ENCODE assay signal across 18 cellular contexts in the genomic region with DNA sequence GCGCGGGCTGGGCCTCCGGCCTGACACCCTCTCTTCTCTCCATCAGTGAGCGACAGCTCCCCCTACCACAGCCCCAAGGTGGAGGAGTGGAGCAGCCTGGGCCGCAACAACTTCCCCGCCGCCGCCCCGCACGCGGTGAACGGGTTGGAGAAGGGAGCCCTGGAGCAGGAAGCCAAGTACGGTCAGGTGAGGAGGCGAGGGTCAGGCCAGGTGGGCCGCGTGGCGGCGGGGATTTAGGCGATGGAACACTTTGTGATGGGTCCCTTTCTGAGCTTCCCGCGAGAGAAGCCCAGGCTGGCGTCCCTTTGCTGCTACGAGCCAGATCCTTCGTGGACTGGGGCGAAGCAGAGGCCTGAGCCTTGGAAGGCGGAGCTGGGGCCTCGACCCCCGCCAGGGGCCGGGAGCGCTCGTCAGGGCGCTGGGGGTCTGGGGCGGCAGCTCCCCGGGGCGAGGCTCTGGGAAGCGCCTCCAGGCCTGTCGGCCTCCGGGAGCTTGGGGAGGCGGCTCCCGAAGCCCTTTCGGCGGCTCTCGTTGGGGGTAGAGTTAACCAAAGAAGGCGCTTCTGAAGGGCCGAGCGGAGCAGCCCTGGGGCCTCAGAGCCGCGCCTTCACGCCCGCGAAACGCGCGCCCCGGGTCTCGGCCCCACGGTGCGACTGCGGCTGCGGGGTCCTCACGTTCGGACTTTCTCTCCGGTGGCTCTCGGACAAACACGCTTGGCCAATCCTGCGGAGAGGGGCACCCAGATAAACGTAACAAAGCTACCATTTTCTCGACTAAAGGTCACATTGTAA. TPM values are rescaled to one million over a fixed set of nuclear protein-coding genes. Genes with fewer than 3 reads are reported as not detected.
DNase-seq lines count a peak whose midpoint lies in the region; ATAC-seq and TF ChIP-seq lines count a peak whose summit lies in the region.
"Had no signal": no experiment of that assay in that cellular context is flagged by ENCODE, and none has a peak within 500 bp of the region (broad histone marks: within the 10 kb centered on the region; RNA-seq: fewer than 3 reads in every experiment).

No MANE protein-coding gene starts in this region.

- no peak overlapping the region for H3K9ac ChIP-seq in iPS-20b (ENCODE audit: low read depth, low read length)
- H3K9ac ChIP-seq in GM23248 = no peak overlapping the region

- H3K4me2 ChIP-seq in GM23248 (ENCODE audit: unreplicated experiment) = no peak overlapping the region

- H3K4me3 ChIP-seq in H7 (ENCODE audit: insufficient read depth, low read depth, low read length) = peak overlapping the region; percentile 30
- H3K4me3 ChIP-seq in choroid plexus epithelial cell (ENCODE audit: low read depth, low read length) = peak overlapping the region; percentile 20
- H3K4me3 ChIP-seq in iPS-20b (ENCODE audit: low read length) = peak overlapping the region; percentile 49; the same call in 1 of the 2 replicates
- no peak overlapping the region for H3K4me3 ChIP-seq in GM23248
- H3K4me3 ChIP-seq: colonic mucosa had no signal

- H3K9me3 ChIP-seq in iPS-20b (ENCODE audit: insufficient read depth, low read depth, low read length) (no peaks in the 10 kb centered on the region; the same call in 1 of the 2 replicates), GM23248 (ENCODE audit: low read depth) (no peaks in the 10 kb centered on the region)
- H3K9me3 ChIP-seq: colonic mucosa had no signal

- no peaks in the 10 kb centered on the region for H3K36me3 ChIP-seq in H7 (replicated peaks; ENCODE audit: control insufficient read depth, insufficient read depth, low read length)
- no peaks in the 10 kb centered on the region for H3K36me3 ChIP-seq in iPS-20b (ENCODE audit: insufficient read depth, low read depth, low read length)
- no peaks in the 10 kb centered on the region for H3K36me3 ChIP-seq in GM23248 (ENCODE audit: low read depth)
- H3K36me3 ChIP-seq: colonic mucosa had no signal

- ATAC-seq in HG02798 (IDR thresholded peaks at IDR 0.05; ENCODE audit: poor library complexity, unreplicated experiment) = no peak
- ATAC-seq: activated T-cell treated with anti-CD3 and anti-CD28 coated beads, Interleukin-2, amount 50 U/mL, for 4 hours; sciatic nerve; stimulated activated memory B cell treated with anti-CD40 and anti-IgM and Interleukin-4, amounts not matched to agents 10 μg/mL and 1 μg/mL and 100 μg/mL, for 72 hours had no signal

- DNase-seq in H7 = peak; percentile 87
- DNase-seq in choroid plexus epithelial cell (ENCODE audit: low read depth) = no peak
- DNase-seq in retina = peak; percentile 72
- DNase-seq in NCI-H2081 (lab: John Stamatoyannopoulos, UW) = no peak
- DNase-seq in GM23248 = no peak
- DNase-seq: activated CD4-positive, alpha-beta T cell treated with anti-CD3 and anti-CD28 coated beads for 4 hours; activated T-cell treated with anti-CD3 and anti-CD28 coated beads, Interleukin-2, amount 50 U/mL, for 4 hours; CD4-positive, CD25-positive, alpha-beta regulatory T cell; colonic mucosa; kidney glomerular epithelial cell; NCI-H187 treated with DMSO at 0.1 percent for 48 hours; NCI-H774 had no signal

- no peaks in the 10 kb centered on the region for H4K20me1 ChIP-seq in GM23248 (ENCODE audit: insufficient read depth)

- no peak overlapping the region for H3K27ac ChIP-seq in iPS-20b (ENCODE audit: low read length)
- no peak overlapping the region for H3K27ac ChIP-seq in GM23248
- H3K27ac ChIP-seq: colonic mucosa, HL-60 had no signal

- in situ Hi-C loops in GM23248 (cut with MboI) = loop anchor here (25.0 kb wide), 1 partner anchor 271 kb away; no protein-coding TSS in a partner anchor

- 57 to 59% methylated on average over 53 to 67 of the region's 68 CpGs for WGBS in GM23248 (ENCODE audit: low coverage in 1 of 2, low lambda C conversion rate in 2 of 2, missing lambda C conversion rate in 2 of 2), 2 experiments

- no peaks in the 10 kb centered on the region; the same call in 1 of the 2 replicates for H3F3A ChIP-seq in GM23248 (ENCODE audit: insufficient read depth)

- H2AFZ ChIP-seq in GM23248 = no peak overlapping the region

- no peaks in the 10 kb centered on the region for H3K9me2 ChIP-seq in GM23248 (ENCODE audit: insufficient read depth)

- TF ChIP-seq CTCF in choroid plexus epithelial cell (conservative IDR thresholded peaks at IDR 0.05; ENCODE audit: low read depth, low read length) = no peak

- peaks cover 14% of the 10 kb centered on the region; the same call in 1 of the 2 replicates for H3K4me1 ChIP-seq in iPS-20b (ENCODE audit: insufficient read depth, low read length)
- H3K4me1 ChIP-seq in GM23248 (ENCODE audit: insufficient read depth) = no peaks in the 10 kb centered on the region; the same call in 1 of the 2 replicates

- H3K79me2 ChIP-seq in GM23248 (ENCODE audit: insufficient read depth) = no peaks in the 10 kb centered on the region

- peaks cover 88% of the 10 kb centered on the region for H3K27me3 ChIP-seq in H7 (ENCODE audit: control insufficient read depth, insufficient read depth, low read length)
- peaks cover 100% of the 10 kb centered on the region for H3K27me3 ChIP-seq in iPS-20b (ENCODE audit: insufficient read depth, low read length)
- peaks cover 27% of the 10 kb centered on the region for H3K27me3 ChIP-seq in GM23248 (replicated peaks; ENCODE audit: insufficient read depth)

RNA-seq across cellular contexts. Expression of gene PAX9, which starts 5.0 kb away (rescaled TPM):
- total RNA-seq in H7 (2014; rRNA removed; shearing (Covaris generic)) = 0.04 TPM in 1 of 2 replicates, not detected in the other
- total RNA-seq in GM23248 (2014; rRNA removed; shearing (Covaris generic)) = not detected in 2 replicates
- polyA plus RNA-seq in GM23248 (2016; fragmentation: Nextera tagmentation; extraction: Ambion mirVana) = 0.05 and 0.19 TPM in 2 replicates
- total RNA-seq: fibroblast of villous mesenchyme had no signal

Comparison
In these comparisons a context has a peak if more than half of its experiments do, and no peak if none do; other contexts are left out.
1. DNase-seq: peak in H7 (single experiment) and retina (single experiment); none in choroid plexus epithelial cell (single experiment), NCI-H2081 (0 of 2) and GM23248 (single experiment).